ENCODE assay signal across 8 cellular contexts in the genomic region with DNA sequence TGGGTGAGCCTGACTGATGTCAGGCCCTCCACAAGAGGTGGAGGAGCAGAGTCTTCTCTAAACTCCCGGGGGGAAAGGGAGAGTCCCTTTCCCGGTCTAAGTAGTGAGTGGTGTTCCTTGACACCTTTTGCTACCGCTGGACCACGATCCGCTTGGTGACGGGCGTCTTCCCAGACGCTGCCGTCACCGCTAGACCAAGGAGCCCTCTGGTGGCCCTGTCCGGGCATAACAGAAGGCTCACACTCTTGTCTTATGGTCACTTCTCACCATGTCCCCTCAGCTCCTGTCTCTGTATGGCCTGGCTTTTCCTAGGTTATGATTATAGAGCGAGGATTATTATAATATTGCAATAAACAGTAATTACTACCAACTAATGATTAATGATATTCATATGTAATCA. TPM values are rescaled to one million over a fixed set of nuclear protein-coding genes. Genes with fewer than 3 reads are reported as not detected.
DNase-seq lines count a peak whose midpoint lies in the region; ATAC-seq and TF ChIP-seq lines count a peak whose summit lies in the region.
"Not testable (repeated sequence)": the region's sequence is repeated elsewhere in the genome, so short reads cannot be mapped to it uniquely, and the experiment has no call there.

No MANE protein-coding gene starts in this region.

- H2AFZ ChIP-seq in PC-9, result not testable (repeated sequence)

- not testable (repeated sequence) for TF ChIP-seq POLR2A in body of pancreas (IDR thresholded peaks at IDR 0.05); transverse colon (IDR thresholded peaks at IDR 0.05)

- H3K4me2 ChIP-seq in PC-9, result not testable (repeated sequence)

- not testable (repeated sequence) for TF ChIP-seq EP300 in transverse colon (IDR thresholded peaks at IDR 0.05; ENCODE audit: low read depth)

- not testable (repeated sequence) for H3K27ac Mint-ChIP-seq in glutamatergic neuron (ENCODE audit: unreplicated experiment)

- H3K9me3 ChIP-seq in PC-9 (ENCODE audit: insufficient read depth, low read depth); body of pancreas; transverse colon: not testable (repeated sequence)

- H3K9me2 ChIP-seq in PC-9 (ENCODE audit: insufficient read depth), result not testable (repeated sequence)

- in situ Hi-C loops in transverse colon (cut with MboI; ENCODE audit: low pct_ligation_motif_present in 1 of 4, low pct_unique_long_range_greater_than_20kb in 1 of 4, low sequenced_read_pairs in 3 of 4), result loop anchor here in 2 of 4 donors (10.0 kb wide), 1 partner anchor 88 kb away; the partner anchor contains the start of gene SPATA2L (in 2 of the 2)

- H4K20me1 ChIP-seq in PC-9 (ENCODE audit: insufficient read depth), result not testable (repeated sequence)

- H3K9me3 Mint-ChIP-seq in glutamatergic neuron (ENCODE audit: unreplicated experiment), result not testable (repeated sequence)

- not testable (repeated sequence) for H3K27me3 Mint-ChIP-seq in glutamatergic neuron (ENCODE audit: unreplicated experiment)

- not testable (repeated sequence) for ATAC-seq in body of pancreas

- not testable (repeated sequence) for BruUV-seq in PC-9 (replicated peaks; lab: Mats Ljungman, UMichigan)

- DNase-seq in ELR (ENCODE audit: low read depth) (peak; percentile 21), PC-9 (peak in 1 of 2 experiments; percentile 30), body of pancreas (peak; percentile 68 to 78 (median 74)), glutamatergic neuron (peak; percentile 69), midbrain (lab: John Stamatoyannopoulos, UW) (peak; percentile 67), transverse colon (peak; percentile 76)
- DNase-seq in activated CD8-positive, alpha-beta memory T cell treated with anti-CD3 and anti-CD28 coated beads for 1 hour (ENCODE audit: extremely low read depth in 1 of 2, low read depth in 1 of 2), result peak; percentile 27 to 41
- DNase-seq in stimulated activated CD4-positive, alpha-beta T cell treated with anti-CD3 and anti-CD28 coated beads, Interleukin-15, amount 100 ng/mL, for 1 hour (ENCODE audit: low read depth in 1 of 2, low spot score in 1 of 2), result peak; percentile 39 to 42

- not testable (repeated sequence) for H3F3A ChIP-seq in PC-9 (ENCODE audit: insufficient read depth, low read depth)

- H3K27ac ChIP-seq in PC-9, body of pancreas, transverse colon: not testable (repeated sequence)

- 8 to 15% methylated on average over 10 to 12 of the region's 12 CpGs for WGBS in body of pancreas, 2 donors
- WGBS in transverse colon (ENCODE audit: low coverage in 1 of 2), 2 donors, result 22 to 100% methylated on average over 1 to 12 of the region's 12 CpGs

- POLR2A ChIA-PET in PC-9 (lab: Charles Lee; ENCODE audit: unreplicated experiment), result not testable (repeated sequence)

- CTCF ChIA-PET in PC-9 (lab: Charles Lee), result not testable (repeated sequence)

- intact Hi-C loops in PC-9 (cut with micrococcal nuclease; ENCODE audit: unreplicated experiment), result loop anchor here (1.0 kb wide), 1 partner anchor 87 kb away; no protein-coding TSS in a partner anchor
- intact Hi-C loops in body of pancreas (cut with DNase I), result loop anchor here (5.0 kb wide), 1 partner anchor 86 kb away; no protein-coding TSS in a partner anchor
- intact Hi-C loops in transverse colon (cut with DNase I; ENCODE audit: low total_unique reads), result loop anchor here (10.0 kb wide), 1 partner anchor 88 kb away; the partner anchor contains the start of gene SPATA2L

- not testable (repeated sequence) for H3K27me3 ChIP-seq in PC-9 (ENCODE audit: insufficient read depth, low read depth); body of pancreas; transverse colon

- H3K4me3 ChIP-seq in PC-9, body of pancreas, transverse colon: not testable (repeated sequence)

- H3K4me3 Mint-ChIP-seq in glutamatergic neuron (ENCODE audit: unreplicated experiment), result not testable (repeated sequence)

- H3K79me2 ChIP-seq in PC-9 (ENCODE audit: low read depth), result not testable (repeated sequence)

- H3K36me3 ChIP-seq in PC-9 (ENCODE audit: low read depth); body of pancreas (replicated peaks in 1 of 2; ENCODE audit: insufficient read depth in 1 of 2, low read depth in 2 of 2); transverse colon: not testable (repeated sequence)

- not testable (repeated sequence) for H3K4me1 ChIP-seq in PC-9 (replicated peaks; ENCODE audit: insufficient read depth); body of pancreas; transverse colon

- H3K36me3 Mint-ChIP-seq in glutamatergic neuron (ENCODE audit: unreplicated experiment), result not testable (repeated sequence)

- TF ChIP-seq CTCF in PC-9 (conservative IDR thresholded peaks at IDR 0.05) (peak; percentile 61), body of pancreas (IDR thresholded peaks at IDR 0.05) (peak; percentile 56 to 77 (median 58)), glutamatergic neuron (IDR thresholded peaks at IDR 0.05; ENCODE audit: partially characterized antibody, unreplicated experiment) (peak; percentile 70), transverse colon (IDR thresholded peaks at IDR 0.05) (peak; percentile 66 to 72 (median 70))

- H3K4me1 Mint-ChIP-seq in glutamatergic neuron (ENCODE audit: low read depth, unreplicated experiment), result not testable (repeated sequence)

RNA-seq across cellular contexts. Expression of gene FANCA, which starts 23.4 kb away (rescaled TPM):
- total RNA-seq in PC-9 (2021), result 61.6 and 79.9 TPM in 2 replicates
- 1 to 10 TPM; 2.1 to 4.6 TPM for total RNA-seq in body of pancreas
- 42.8 TPM for total RNA-seq in glutamatergic neuron (ENCODE audit: unreplicated experiment)
- 10 to 100 TPM in 2 of 4 donors, 1 to 10 TPM in 2; 2.9 to 78.0 (median 9.7) TPM for total RNA-seq in transverse colon

RNA-seq across cellular contexts. Expression of gene SPIRE2, which starts 35.2 kb away (rescaled TPM):
- total RNA-seq in PC-9 (2021), result 34.5 and 48.6 TPM in 2 replicates
- total RNA-seq in body of pancreas, result 1 to 10 TPM; 7.3 to 7.6 TPM
- 39.2 TPM for total RNA-seq in glutamatergic neuron (ENCODE audit: unreplicated experiment)
- 100 to 1,000 TPM in 3 of 4 donors, 10 to 100 TPM in 1; 79.6 to 190 (median 131) TPM for total RNA-seq in transverse colon
